ENCODE assay signal across 15 cellular contexts in the genomic region with DNA sequence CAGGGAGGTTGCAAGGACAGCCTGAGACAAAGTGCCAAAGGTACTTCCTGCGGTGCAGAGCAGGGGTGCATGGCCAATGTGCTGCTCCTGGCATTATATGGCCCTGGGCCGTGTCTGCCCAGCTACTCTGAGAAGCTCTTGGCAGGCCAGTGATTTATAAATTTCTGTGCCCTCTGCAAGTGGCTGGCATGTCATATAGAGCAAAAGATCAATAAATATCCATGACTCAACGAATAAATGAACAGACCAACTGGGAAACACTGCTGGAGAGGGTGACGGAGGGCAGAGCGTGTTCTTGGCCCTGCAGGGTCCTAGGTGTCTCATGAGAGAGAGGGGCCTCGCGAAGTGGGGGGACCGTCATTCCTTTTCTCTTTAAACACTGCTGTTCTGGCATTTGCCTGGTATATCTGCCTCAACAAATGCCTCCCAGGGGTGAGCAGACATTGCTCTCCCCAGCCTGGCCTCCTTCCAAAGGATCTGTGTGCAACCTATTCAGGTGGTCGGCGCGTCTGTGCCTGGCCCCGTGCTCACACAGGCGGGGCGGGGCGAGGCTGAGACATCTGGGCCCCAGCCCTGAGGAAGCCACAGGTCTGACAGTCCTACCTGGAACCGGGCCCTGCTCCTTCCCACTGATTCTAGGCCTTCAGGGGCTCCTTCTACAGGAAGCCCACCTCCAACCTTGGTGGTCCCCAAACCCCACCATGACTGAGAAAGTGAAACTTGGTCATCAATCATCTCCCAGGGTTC.
DNase-seq lines count a peak whose midpoint lies in the region; ATAC-seq, FAIRE-seq and TF ChIP-seq lines count a peak whose summit lies in the region.
"Had no signal": no experiment of that assay in that cellular context is flagged by ENCODE, and none has a peak within 500 bp of the region (broad histone marks: within the 10 kb centered on the region; RNA-seq: fewer than 3 reads in every experiment).

No MANE protein-coding gene starts in this region.

- no peak overlapping the region for H3K14ac ChIP-seq in H9 (ENCODE audit: insufficient read depth, low read length)

- no peak overlapping the region for H2AK5ac ChIP-seq in H9 (ENCODE audit: insufficient read length, low read length)

- no peak overlapping the region for H2BK15ac ChIP-seq in H9 (ENCODE audit: low read depth, low read length)

- H3K9ac ChIP-seq in H9 (ENCODE audit: extremely low read depth, insufficient read length, low read length) (no peak overlapping the region), astrocyte (ENCODE audit: low read length) (no peak overlapping the region)

- H2BK12ac ChIP-seq in H9 (ENCODE audit: insufficient read length, low read depth, low read length) = no peak overlapping the region

- H2BK20ac ChIP-seq in H9 (ENCODE audit: low read depth, low read length, poor library complexity, severe bottlenecking) = no peak overlapping the region

- H4K20me1 ChIP-seq in H9 (ENCODE audit: control insufficient read depth, insufficient read depth, insufficient read length) = no peaks in the 10 kb centered on the region
- H4K20me1 ChIP-seq in astrocyte (ENCODE audit: insufficient read depth, low read length) = peaks cover 39% of the 10 kb centered on the region

- H2BK5ac ChIP-seq in H9 (ENCODE audit: insufficient read length, low read length) = no peak overlapping the region

- H3K23me2 ChIP-seq in H9 (ENCODE audit: insufficient read length, low read depth, low read length, poor library complexity, severe bottlenecking) = no peaks in the 10 kb centered on the region

- H3K18ac ChIP-seq in H9 (ENCODE audit: insufficient read length, low read depth, low read length) = no peak overlapping the region

- no peak overlapping the region for H2BK120ac ChIP-seq in H9 (ENCODE audit: low read depth, low read length, poor library complexity, severe bottlenecking)

- H3K4me3 Mint-ChIP-seq in CD14-positive monocyte = no peak overlapping the region
- H3K4me3 Mint-ChIP-seq in H9 = no peak overlapping the region
- H3K4me3 Mint-ChIP-seq in astrocyte (ENCODE audit: unreplicated experiment) = no peak overlapping the region
- peak overlapping the region; percentile 60 for H3K4me3 Mint-ChIP-seq in natural killer cell treated with Interleukin-12 subunit alpha and Interleukin-12 subunit beta and Interleukin-15 and Interleukin-18, amount 100 ng/mL, for 72 hours
- H3K4me3 Mint-ChIP-seq: central memory CD8-positive, alpha-beta T cell had no signal

- peak overlapping the region; percentile 69 to 93 (median 82) for H3K27ac Mint-ChIP-seq in CD14-positive monocyte
- H3K27ac Mint-ChIP-seq in H9 = peak overlapping the region; percentile 25 to 72 (median 59); a peak in 3 of 7 replicates
- H3K27ac Mint-ChIP-seq in astrocyte (ENCODE audit: unreplicated experiment) = peak overlapping the region; percentile 30
- peak overlapping the region; percentile 91 to 92 for H3K27ac Mint-ChIP-seq in natural killer cell treated with Interleukin-12 subunit alpha and Interleukin-12 subunit beta and Interleukin-15 and Interleukin-18, amount 100 ng/mL, for 72 hours

- H3K79me1 ChIP-seq in H9 (ENCODE audit: insufficient read depth, low read depth, low read length, poor library complexity, severe bottlenecking) = no peaks in the 10 kb centered on the region

- H2AFZ ChIP-seq in H9 (ENCODE audit: low read length) = no peak overlapping the region
- H2AFZ ChIP-seq in astrocyte (ENCODE audit: low read depth, low read length) = no peak overlapping the region

- FAIRE-seq in astrocyte (lab: Jason Lieb, UNC) = no peak
- FAIRE-seq: urothelium cell line had no signal

- peaks cover 11 to 13% of the 10 kb centered on the region in 2 donors for H3K36me3 Mint-ChIP-seq in CD14-positive monocyte
- H3K36me3 Mint-ChIP-seq in H9 (ENCODE audit: insufficient read depth in 1 of 3, low read depth in 3 of 3) = peaks cover 11 to 20% (median 13%) of the 10 kb centered on the region in 3 experiments; a peak in 6 of 7 replicates
- peaks cover 19% of the 10 kb centered on the region for H3K36me3 Mint-ChIP-seq in astrocyte (ENCODE audit: low read depth, unreplicated experiment)
- H3K36me3 Mint-ChIP-seq in natural killer cell treated with Interleukin-12 subunit alpha and Interleukin-12 subunit beta and Interleukin-15 and Interleukin-18, amount 100 ng/mL, for 72 hours = peaks cover 6% of the 10 kb centered on the region

- intact Hi-C loops in CD14-positive monocyte (cut with micrococcal nuclease) = no loop called here

- ATAC-seq in natural killer cell treated with Interleukin-12 subunit alpha and Interleukin-12 subunit beta and Interleukin-15 and Interleukin-18, amount 100 ng/mL, for 72 hours = no peak
- ATAC-seq in HG02759 (IDR thresholded peaks at IDR 0.05; ENCODE audit: unreplicated experiment) = no peak

- no peak overlapping the region for H3K4me3 ChIP-seq in astrocyte (ENCODE audit: insufficient read depth, low read depth, low read length)

- WGBS in H9 (ENCODE audit: extremely low coverage, insufficient read length, low lambda C conversion rate) = no CpG with 5 or more reads among the region's 16 CpGs

- H4K91ac ChIP-seq in H9 (ENCODE audit: insufficient read length, low read depth, low read length) = no peak overlapping the region

- H3K4me1 ChIP-seq in H9 (ENCODE audit: insufficient read depth, low read length) = peaks cover 19% of the 10 kb centered on the region
- peaks cover 30% of the 10 kb centered on the region for H3K4me1 ChIP-seq in astrocyte (ENCODE audit: insufficient read depth, low read length)

- no peak overlapping the region for H3T11ph ChIP-seq in H9 (ENCODE audit: low read length)

- H3K4me1 Mint-ChIP-seq in CD14-positive monocyte = peaks cover 19% of the 10 kb centered on the region
- peaks cover 40 to 43% of the 10 kb centered on the region in 2 experiments for H3K4me1 Mint-ChIP-seq in H9
- peaks cover 66% of the 10 kb centered on the region for H3K4me1 Mint-ChIP-seq in astrocyte (ENCODE audit: low read depth, unreplicated experiment)
- peaks cover 56 to 67% of the 10 kb centered on the region in 2 donors for H3K4me1 Mint-ChIP-seq in natural killer cell treated with Interleukin-12 subunit alpha and Interleukin-12 subunit beta and Interleukin-15 and Interleukin-18, amount 100 ng/mL, for 72 hours (ENCODE audit: low read depth in 2 of 2)

- TF ChIP-seq CTCF in CD14-positive monocyte (IDR thresholded peaks at IDR 0.05) (no peak), H9 (conservative IDR thresholded peaks at IDR 0.05) (no peak), astrocyte (IDR thresholded peaks at IDR 0.05; ENCODE audit: insufficient read depth, low read depth, low read length) (no peak)

- H3K4ac ChIP-seq in H9 (ENCODE audit: low read depth, low read length) = no peak overlapping the region

- no peaks in the 10 kb centered on the region for H3K9me3 ChIP-seq in H9 (ENCODE audit: control insufficient read depth, low read depth, low read length)
- H3K9me3 ChIP-seq in astrocyte (ENCODE audit: insufficient read depth, low read depth, low read length) = no peaks in the 10 kb centered on the region

- no peak overlapping the region for H3K23ac ChIP-seq in H9 (ENCODE audit: insufficient read length, low read depth, low read length)

- no peaks in the 10 kb centered on the region; the same call in 1 of the 2 replicates for H3K79me2 ChIP-seq in H9 (ENCODE audit: insufficient read depth, low read length)
- H3K79me2 ChIP-seq in astrocyte (ENCODE audit: insufficient read depth, low read length) = peaks cover 12% of the 10 kb centered on the region

- no peak overlapping the region for H4K5ac ChIP-seq in H9 (ENCODE audit: insufficient read length, low read depth, low read length)

- H3K27me3 ChIP-seq in H9 (ENCODE audit: insufficient read depth, low read length) (no peaks in the 10 kb centered on the region), astrocyte (ENCODE audit: insufficient read depth, low read length) (no peaks in the 10 kb centered on the region)

- H3K56ac ChIP-seq in H9 (ENCODE audit: insufficient read length, low read depth, low read length) = no peak overlapping the region

- H3K27ac ChIP-seq in H9 (ENCODE audit: insufficient read length, low read depth, low read length) (no peak overlapping the region), astrocyte (ENCODE audit: low read depth, low read length) (no peak overlapping the region)

- H3K36me3 ChIP-seq in astrocyte (ENCODE audit: insufficient read depth, low read length) = peaks cover 4% of the 10 kb centered on the region

- H3K4me2 ChIP-seq in H9 (ENCODE audit: insufficient read depth, insufficient read length, low read length) (no peak overlapping the region), astrocyte (ENCODE audit: low read length) (no peak overlapping the region)

- peaks cover 0 to 3% (median 0%) of the 10 kb centered on the region in 3 donors for H3K27me3 Mint-ChIP-seq in CD14-positive monocyte (ENCODE audit: low read depth in 3 of 3)
- H3K27me3 Mint-ChIP-seq in H9 (ENCODE audit: low read depth) = no peaks in the 10 kb centered on the region
- no peaks in the 10 kb centered on the region for H3K27me3 Mint-ChIP-seq in astrocyte (ENCODE audit: low read depth, unreplicated experiment)
- no peaks in the 10 kb centered on the region for H3K27me3 Mint-ChIP-seq in natural killer cell treated with Interleukin-12 subunit alpha and Interleukin-12 subunit beta and Interleukin-15 and Interleukin-18, amount 100 ng/mL, for 72 hours
- H3K27me3 Mint-ChIP-seq: central memory CD8-positive, alpha-beta T cell had no signal

- H4K8ac ChIP-seq in H9 (replicated peaks; ENCODE audit: insufficient read length, low read depth, low read length) = no peak overlapping the region

- no peak for DNase-seq in CD14-positive monocyte (ENCODE audit: low spot score)
- DNase-seq in H9 = no peak
- DNase-seq in astrocyte (ENCODE audit: low read depth) = no peak
- DNase-seq in natural killer cell treated with Interleukin-12 subunit alpha and Interleukin-12 subunit beta and Interleukin-15 and Interleukin-18, amount 100 ng/mL, for 72 hours (ENCODE audit: low spot score) = no peak
- no peak for DNase-seq in DMS79 (lab: John Stamatoyannopoulos, UW)
- no peak for DNase-seq in globus pallidus (ENCODE audit: low spot score)
- DNase-seq: HCEC 1CT; islet precursor cell; NCI-H1105 treated with DMSO at 0.1 percent for 48 hours; NK-92 treated with Interleukin-12 subunit alpha and Interleukin-12 subunit beta, amount 100 ng/mL, for 24 hours; stimulated activated CD4-positive, alpha-beta T cell treated with anti-CD3 and anti-CD28 coated beads, Interleukin-4, amount 100 ng/mL, for 1 hour; T1000 had no signal

- H3K9me3 Mint-ChIP-seq in CD14-positive monocyte (peaks cover 0 to 2% (median 0%) of the 10 kb centered on the region in 7 donors), H9 (no peaks in the 10 kb centered on the region), astrocyte (ENCODE audit: unreplicated experiment) (no peaks in the 10 kb centered on the region)
- no peaks in the 10 kb centered on the region for H3K9me3 Mint-ChIP-seq in natural killer cell treated with Interleukin-12 subunit alpha and Interleukin-12 subunit beta and Interleukin-15 and Interleukin-18, amount 100 ng/mL, for 72 hours
- H3K9me3 Mint-ChIP-seq: central memory CD8-positive, alpha-beta T cell had no signal

Comparison
In these comparisons a context has a peak if more than half of its experiments do, and no peak if none do; other contexts are left out.
1. H3K27ac Mint-ChIP-seq: peak in every context shown above with its lines; median percentile 92 in natural killer cell treated with Interleukin-12 subunit alpha and Interleukin-12 subunit beta and Interleukin-15 and Interleukin-18, amount 100 ng/mL, for 72 hours; 82 in CD14-positive monocyte; 59 in H9; 30 in astrocyte.